19 cellular contexts compared by ENCODE assay signal in genomic region chr10:127384532-127384931, GRCh38.
DNase-seq lines count a peak whose midpoint lies in the region; ATAC-seq and TF ChIP-seq lines count a peak whose summit lies in the region.
"Had no signal": no experiment of that assay in that cellular context is flagged by ENCODE, and none has a peak within 500 bp of the region (broad histone marks: within the 10 kb centered on the region; RNA-seq: fewer than 3 reads in every experiment).

No MANE protein-coding gene starts in this region.

- H3K4me2 ChIP-seq in IMR-90 (ENCODE audit: low read depth, low read length), result no peak overlapping the region
- H3K4me2 ChIP-seq in neuronal stem cell (ENCODE audit: insufficient read depth, low read length, poor library complexity, severe bottlenecking), result no peak overlapping the region
- H3K4me2 ChIP-seq: A549; BLaER1 treated with 17β-estradiol and CSF1 and Interleukin-3, amounts not matched to agents 10 nM and 100 nM had no signal

- no peak overlapping the region for H2BK5ac ChIP-seq in IMR-90 (ENCODE audit: low read depth, low read length, poor library complexity, severe bottlenecking)
- no peak overlapping the region for H2BK5ac ChIP-seq in neuronal stem cell (ENCODE audit: low read length)

- H4K8ac ChIP-seq in IMR-90 (ENCODE audit: low read depth in 2 of 2, low read length in 2 of 2), result no peak overlapping the region
- H4K8ac ChIP-seq in neuronal stem cell (ENCODE audit: low read depth, low read length), result no peak overlapping the region

- H4K91ac ChIP-seq in IMR-90 (ENCODE audit: insufficient read depth, low read depth, low read length) (no peak overlapping the region), neuronal stem cell (ENCODE audit: low read depth, low read length, poor library complexity) (no peak overlapping the region)

- 85% methylated on average over 11 of the region's 18 CpGs; no CpG with 5 or more reads in 1 of the 2 experiments for WGBS in IMR-90 (ENCODE audit: extremely low coverage in 2 of 2, insufficient read length in 1 of 2), 2 experiments
- no CpG with 5 or more reads among the region's 18 CpGs for WGBS in neuronal stem cell (ENCODE audit: extremely low coverage in 2 of 2, insufficient read length in 2 of 2, insufficient replicate concordance in 1 of 2), 2 donors

- H3K9me3 ChIP-seq in IMR-90 (ENCODE audit: control insufficient read depth, insufficient read depth, low read length) (no peaks in the 10 kb centered on the region), neuronal stem cell (replicated peaks in 1 of 2; ENCODE audit: control insufficient read depth in 2 of 2, insufficient read depth in 1 of 2, low read depth in 1 of 2, low read length in 2 of 2) (no peaks in the 10 kb centered on the region)
- H3K9me3 ChIP-seq: A549; BLaER1 treated with 17β-estradiol and CSF1 and Interleukin-3, amounts not matched to agents 10 nM and 100 nM; Caco-2 had no signal

- peaks cover 29% of the 10 kb centered on the region for H3K36me3 ChIP-seq in IMR-90 (ENCODE audit: control insufficient read depth, insufficient read depth, low read length)
- peaks cover 5 to 39% of the 10 kb centered on the region in 2 donors for H3K36me3 ChIP-seq in neuronal stem cell (replicated peaks in 1 of 2; ENCODE audit: control insufficient read depth in 2 of 2, insufficient read depth in 2 of 2, low read length in 2 of 2)
- H3K36me3 ChIP-seq: BLaER1 treated with 17β-estradiol and CSF1 and Interleukin-3, amounts not matched to agents 10 nM and 100 nM had no signal

- in situ Hi-C loops in IMR-90 (cut with MboI; ENCODE audit: low sequenced_read_pairs), result no loop called here

- no peak overlapping the region for H3K9ac ChIP-seq in IMR-90 (ENCODE audit: low read depth, low read length)
- no peak overlapping the region for H3K9ac ChIP-seq in neuronal stem cell (ENCODE audit: low read depth, low read length, poor library complexity)
- H3K9ac ChIP-seq: BLaER1 treated with 17β-estradiol and CSF1 and Interleukin-3, amounts not matched to agents 10 nM and 100 nM had no signal

- no peak overlapping the region for H2BK120ac ChIP-seq in IMR-90 (ENCODE audit: low read depth, low read length)
- H2BK120ac ChIP-seq in neuronal stem cell (ENCODE audit: low read depth, low read length), result no peak overlapping the region

- no peak overlapping the region for H3K27ac ChIP-seq in IMR-90 (ENCODE audit: insufficient read depth, low read length)
- no peak overlapping the region for H3K27ac ChIP-seq in neuronal stem cell (replicated peaks; ENCODE audit: low read length)
- H3K27ac ChIP-seq: A549; BLaER1 treated with 17β-estradiol and CSF1 and Interleukin-3, amounts not matched to agents 10 nM and 100 nM; C4-2B had no signal

- H4K20me1 ChIP-seq in IMR-90 (ENCODE audit: insufficient read depth, low read length), result no peaks in the 10 kb centered on the region
- H4K20me1 ChIP-seq: BLaER1 treated with 17β-estradiol and CSF1 and Interleukin-3, amounts not matched to agents 10 nM and 100 nM had no signal

- peak overlapping the region; percentile 31 for H3K4me3 Mint-ChIP-seq in endothelial cell (ENCODE audit: unreplicated experiment)
- H3K4me3 Mint-ChIP-seq: B cell; CD4-positive, alpha-beta T cell; CD8-positive, alpha-beta T cell had no signal

- H2BK12ac ChIP-seq in neuronal stem cell (ENCODE audit: low read length), result no peak overlapping the region

- TF ChIP-seq CTCF in IMR-90 (conservative IDR thresholded peaks at IDR 0.05; ENCODE audit: low read depth, low read length) (no peak), endothelial cell (IDR thresholded peaks at IDR 0.05; ENCODE audit: unreplicated experiment) (no peak)

- H2AK5ac ChIP-seq in IMR-90 (ENCODE audit: low read depth, low read length) (no peak overlapping the region), neuronal stem cell (ENCODE audit: low read depth, low read length) (no peak overlapping the region)

- no peak overlapping the region for H2BK20ac ChIP-seq in IMR-90 (ENCODE audit: low read depth, low read length)

- peaks cover 9% of the 10 kb centered on the region for H3K27me3 Mint-ChIP-seq in endothelial cell (ENCODE audit: unreplicated experiment)
- H3K27me3 Mint-ChIP-seq: B cell; CD4-positive, alpha-beta T cell had no signal

- no peak overlapping the region for H4K5ac ChIP-seq in IMR-90 (ENCODE audit: low read depth, low read length)

- dilution Hi-C loops in IMR-90 (cut with HindIII; ENCODE audit: low sequenced_read_pairs, unreplicated experiment), result no loop called here

- H3K27me3 ChIP-seq in IMR-90 (ENCODE audit: control insufficient read depth, insufficient read depth, low read length) (no peaks in the 10 kb centered on the region), neuronal stem cell (ENCODE audit: control insufficient read depth in 3 of 3, insufficient read depth in 3 of 3, low read depth in 1 of 3, low read length in 3 of 3) (no peaks in the 10 kb centered on the region)
- H3K27me3 ChIP-seq: BLaER1 treated with 17β-estradiol and CSF1 and Interleukin-3, amounts not matched to agents 10 nM and 100 nM had no signal

- CTCF ChIA-PET in IMR-90 (lab: Yijun Ruan, JAX), result no interaction called here

- H3K4me1 ChIP-seq in IMR-90 (ENCODE audit: control insufficient read depth, insufficient read depth, low read length) (no peaks in the 10 kb centered on the region; the same call in 1 of the 2 replicates), neuronal stem cell (ENCODE audit: control insufficient read depth in 2 of 2, insufficient read depth in 1 of 2, low read depth in 1 of 2, low read length in 2 of 2) (peaks cover 0 to 9% of the 10 kb centered on the region in 2 donors)
- H3K4me1 ChIP-seq: A549; BLaER1 treated with 17β-estradiol and CSF1 and Interleukin-3, amounts not matched to agents 10 nM and 100 nM; Caco-2 had no signal

- no peak for TF ChIP-seq RAD21 in IMR-90 (IDR thresholded peaks at IDR 0.05; ENCODE audit: low read length)

- DNase-seq in IMR-90 (no peak), endothelial cell (ENCODE audit: low spot score) (no peak), neuronal stem cell (ENCODE audit: low spot score) (no peak), A172 (ENCODE audit: low spot score) (no peak)
- DNase-seq: 8988T; AML-193; Caco-2; Calu3; CD4-positive, alpha-beta T cell; CD8-positive, alpha-beta T cell; DMS79 treated with DMSO at 0.1 percent for 48 hours; GF-D8 had no signal

- ATAC-seq in IMR-90 (ENCODE audit: low read depth) (no peak), GM21825 (IDR thresholded peaks at IDR 0.05; ENCODE audit: unreplicated experiment) (no peak), HG02970 (IDR thresholded peaks at IDR 0.05; ENCODE audit: low FRiP score, unreplicated experiment) (no peak), HG03045 (IDR thresholded peaks at IDR 0.05; ENCODE audit: unreplicated experiment) (no peak)
- ATAC-seq: A549; CD8-positive, alpha-beta T cell had no signal

- no peak overlapping the region for H2AFZ ChIP-seq in IMR-90 (replicated peaks; ENCODE audit: low read length, poor library complexity)
- no peak overlapping the region for H2AFZ ChIP-seq in neuronal stem cell (ENCODE audit: low read length)

- H3K79me1 ChIP-seq in IMR-90 (ENCODE audit: low read depth in 1 of 2, low read length in 2 of 2), result no peaks in the 10 kb centered on the region
- H3K79me1 ChIP-seq in neuronal stem cell (ENCODE audit: low read depth, low read length), result no peaks in the 10 kb centered on the region

- no peak overlapping the region for H2BK15ac ChIP-seq in IMR-90 (ENCODE audit: low read depth, low read length)
- H2BK15ac ChIP-seq in neuronal stem cell (ENCODE audit: low read length), result no peak overlapping the region

- no peaks in the 10 kb centered on the region for H3K9me1 ChIP-seq in IMR-90 (ENCODE audit: insufficient read depth, low read length)

- peaks cover 42% of the 10 kb centered on the region for H3K36me3 Mint-ChIP-seq in endothelial cell (ENCODE audit: low read depth, unreplicated experiment)
- H3K36me3 Mint-ChIP-seq: CD8-positive, alpha-beta T cell had no signal

- H3K4me1 Mint-ChIP-seq in endothelial cell (ENCODE audit: unreplicated experiment), result peaks cover 3% of the 10 kb centered on the region
- H3K4me1 Mint-ChIP-seq: B cell had no signal

- POLR2A ChIA-PET in IMR-90 (lab: Charles Lee; ENCODE audit: unreplicated experiment), result no interaction called here

- H3K56ac ChIP-seq in IMR-90 (ENCODE audit: extremely low read depth, insufficient read depth, low read length), result no peak overlapping the region

- no peaks in the 10 kb centered on the region for H3K9me3 Mint-ChIP-seq in endothelial cell (ENCODE audit: unreplicated experiment)
- H3K9me3 Mint-ChIP-seq: CD4-positive, alpha-beta T cell; CD8-positive, alpha-beta T cell had no signal

- BruUV-seq in IMR-90 (replicated peaks; lab: Mats Ljungman, UMichigan), result no TSS peak

- intact Hi-C loops in IMR-90 (cut with micrococcal nuclease), result no loop called here

- no peak overlapping the region for H3K27ac Mint-ChIP-seq in endothelial cell (ENCODE audit: unreplicated experiment)
- H3K27ac Mint-ChIP-seq: B cell; CD4-positive, alpha-beta T cell; CD8-positive, alpha-beta T cell had no signal

- H3K18ac ChIP-seq in IMR-90 (ENCODE audit: low read depth, low read length) (no peak overlapping the region), neuronal stem cell (ENCODE audit: low read length) (peak overlapping the region; percentile 38)

- H3K23ac ChIP-seq in IMR-90 (ENCODE audit: low read depth, low read length), result no peak overlapping the region
- no peak overlapping the region for H3K23ac ChIP-seq in neuronal stem cell (ENCODE audit: low read depth, low read length, poor library complexity)

- H3K4ac ChIP-seq in IMR-90 (ENCODE audit: low read depth, low read length), result no peak overlapping the region
- no peak overlapping the region for H3K4ac ChIP-seq in neuronal stem cell (ENCODE audit: low read length)

- no peak overlapping the region for H3K4me3 ChIP-seq in IMR-90 (ENCODE audit: insufficient read depth, low read depth, low read length)
- no peak overlapping the region for H3K4me3 ChIP-seq in neuronal stem cell (ENCODE audit: low read length in 2 of 2)
- H3K4me3 ChIP-seq: A549; BLaER1 treated with 17β-estradiol and CSF1 and Interleukin-3, amounts not matched to agents 10 nM and 100 nM had no signal

- peak overlapping the region; percentile 6 for H2AK9ac ChIP-seq in IMR-90 (replicated peaks; ENCODE audit: low read depth, low read length, poor library complexity)

- TF ChIP-seq POLR2A in IMR-90 (IDR thresholded peaks at IDR 0.05; ENCODE audit: low read depth, low read length), result no peak

- H3K14ac ChIP-seq in IMR-90 (replicated peaks; ENCODE audit: low read depth, low read length) (no peak overlapping the region), neuronal stem cell (ENCODE audit: low read length) (no peak overlapping the region)

TF ChIP-seq in IMR-90, 13 proteins besides CTCF, POLR2A, EP300 and RAD21 (continues in another document):
- TF ChIP-seq ELK1 (IDR thresholded peaks at IDR 0.05; ENCODE audit: borderline replicate concordance, low read depth, low read length) (no peak), CEBPB (IDR thresholded peaks at IDR 0.05; ENCODE audit: low read depth, low read length) (no peak)
